ENCODE assay signal across 8 cellular contexts in the genomic region with DNA sequence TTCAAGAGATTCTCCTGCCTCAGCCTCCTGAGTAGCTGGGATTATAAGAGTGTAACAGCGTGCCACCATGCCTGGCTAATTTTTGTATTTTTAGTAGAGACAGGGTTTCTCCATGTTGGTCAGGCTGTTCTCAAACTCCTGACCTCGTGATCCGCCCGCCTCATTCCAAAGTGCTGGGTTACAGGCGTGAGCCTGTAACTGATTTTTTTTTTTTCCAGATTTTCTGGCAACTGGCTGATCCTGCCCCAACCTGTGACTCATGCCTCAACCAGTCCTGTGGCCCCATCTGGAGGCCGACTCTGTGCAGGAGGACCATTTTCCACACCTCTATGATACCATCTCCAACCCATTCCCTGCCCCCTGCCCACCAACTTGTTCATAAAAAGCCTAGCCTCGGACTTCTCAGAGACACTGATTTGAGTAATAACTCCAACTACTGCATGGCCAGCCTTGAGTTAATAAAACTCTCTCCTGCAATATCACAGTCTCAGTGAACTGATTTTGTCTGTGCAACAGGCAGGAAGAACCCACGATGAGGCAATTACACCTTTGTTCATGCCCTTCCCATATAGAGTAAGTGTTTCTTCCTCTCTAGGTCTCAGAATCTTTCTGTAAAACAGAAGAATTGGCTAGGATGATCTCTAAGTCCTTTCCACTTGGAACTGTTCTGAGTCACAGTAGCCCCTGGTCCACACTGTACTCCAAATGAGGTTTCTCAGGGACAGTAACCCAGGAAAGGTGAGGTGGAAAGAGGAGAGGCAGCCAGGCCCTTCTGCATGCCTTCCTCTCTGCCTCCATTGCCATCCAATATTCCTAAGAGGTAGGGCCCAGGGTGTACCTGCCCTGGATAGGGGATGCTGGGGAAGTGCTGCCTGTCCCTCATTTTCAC. TPM values are rescaled to one million over a fixed set of nuclear protein-coding genes. Genes with fewer than 3 reads are reported as not detected.
DNase-seq lines count a peak whose midpoint lies in the region; ATAC-seq, FAIRE-seq and TF ChIP-seq lines count a peak whose summit lies in the region.

No MANE protein-coding gene starts in this region.

- no peaks in the 10 kb centered on the region for H3K27me3 ChIP-seq in MG63
- H3K27me3 ChIP-seq in H1 (replicated peaks in 1 of 4; ENCODE audit: control insufficient read depth in 3 of 4, extremely low read depth in 1 of 4, insufficient read depth in 3 of 4, low read length in 3 of 4): no peaks in the 10 kb centered on the region
- no peaks in the 10 kb centered on the region for H3K27me3 ChIP-seq in mesendoderm (ENCODE audit: insufficient read depth, low read length, poor library complexity)

- no peak overlapping the region for H4K91ac ChIP-seq in H1 (replicated peaks; ENCODE audit: insufficient read length, low read length)

- H3K9ac ChIP-seq in H1 (replicated peaks in 1 of 4; ENCODE audit: extremely low read depth in 1 of 4, low read depth in 3 of 4, low read length in 3 of 4) (no peak overlapping the region), mesendoderm (ENCODE audit: low read length) (no peak overlapping the region)

- H3K56ac ChIP-seq in H1 (replicated peaks; ENCODE audit: insufficient read length, low read depth, low read length): no peak overlapping the region
- H3K56ac ChIP-seq in mesendoderm (ENCODE audit: low read length): no peak overlapping the region

- no peak for TF ChIP-seq POLR2A in H1 (IDR thresholded peaks at IDR 0.05; ENCODE audit: control extremely low read depth in 1 of 2, low read depth in 2 of 2, low read length in 2 of 2)
- TF ChIP-seq POLR2A in GM12892 (IDR thresholded peaks at IDR 0.05; ENCODE audit: low read depth, low read length): no peak

- CTCF ChIA-PET in H1 (lab: Charles Lee; ENCODE audit: partially characterized antibody): interaction anchor here (0.6 to 1.4 kb wide), 10 partner anchors 8 to 647 kb away, joined by 3 to 7 read pairs (median 4); partner anchors contain the start of gene NDRG4

- POLR2A ChIA-PET in H1 (lab: Charles Lee; ENCODE audit: partially characterized antibody): interaction anchor here (0.6 to 1.0 kb wide), 2 partner anchors 10 to 246 kb away, joined by 3 to 4 read pairs; no protein-coding TSS in a partner anchor

- no peak overlapping the region for H3K14ac ChIP-seq in H1 (ENCODE audit: insufficient read length)

- H3K4me2 ChIP-seq in H1 (ENCODE audit: insufficient read depth in 1 of 2, low read depth in 2 of 2, low read length in 2 of 2) (no peak overlapping the region), mesendoderm (ENCODE audit: low read length) (no peak overlapping the region)

- no peak overlapping the region for H3K4me3 ChIP-seq in MG63
- H3K4me3 ChIP-seq in H1 (ENCODE audit: extremely low read depth in 1 of 4, insufficient read depth in 2 of 4, low read depth in 3 of 4, low read length in 4 of 4): no peak overlapping the region
- H3K4me3 ChIP-seq in mesendoderm (ENCODE audit: low read length): no peak overlapping the region

- H3K23ac ChIP-seq in H1 (ENCODE audit: insufficient read length): no peak overlapping the region
- H3K23ac ChIP-seq in mesendoderm (ENCODE audit: low read length): no peak overlapping the region

- H3K36me3 ChIP-seq in MG63: no peaks in the 10 kb centered on the region
- no peaks in the 10 kb centered on the region for H3K36me3 ChIP-seq in H1 (ENCODE audit: control insufficient read depth in 2 of 4, insufficient read depth in 4 of 4, low read length in 3 of 4)
- no peaks in the 10 kb centered on the region for H3K36me3 ChIP-seq in mesendoderm (ENCODE audit: control insufficient read depth, insufficient read depth, low read length)

- H3K27ac ChIP-seq in H1 (ENCODE audit: low read depth, low read length) (no peak overlapping the region), mesendoderm (ENCODE audit: low read depth, low read length) (no peak overlapping the region), caudate nucleus (ENCODE audit: low read depth, low read length) (no peak overlapping the region)

- H2AFZ ChIP-seq in H1 (ENCODE audit: low read length): no peak overlapping the region

- H2BK12ac ChIP-seq in H1 (ENCODE audit: low read depth, low read length): 0 out of 2 replicates have a peak overlapping the region, but pooled peaks have one; percentile 39

- H2BK120ac ChIP-seq in H1 (replicated peaks; ENCODE audit: low read depth, low read length): no peak overlapping the region
- no peak overlapping the region for H2BK120ac ChIP-seq in mesendoderm (ENCODE audit: low read depth, low read length)

- no peaks in the 10 kb centered on the region for H4K20me1 ChIP-seq in H1 (replicated peaks in 1 of 2; ENCODE audit: control insufficient read depth in 1 of 2, insufficient read depth in 2 of 2, low read length in 2 of 2)

- ATAC-seq in HG03175 (IDR thresholded peaks at IDR 0.05; ENCODE audit: unreplicated experiment) (no peak), GM21526 (IDR thresholded peaks at IDR 0.05; ENCODE audit: low FRiP score, unreplicated experiment) (no peak)

- 77% methylated on average over 8 of the region's 8 CpGs; no CpG with 5 or more reads in 1 of the 2 experiments for WGBS in H1 (ENCODE audit: extremely low coverage in 1 of 2, insufficient coverage in 1 of 2, insufficient read length in 1 of 2, insufficient replicate concordance in 2 of 2, low coverage in 1 of 2, low lambda C conversion rate in 2 of 2, missing lambda C conversion rate in 1 of 2), 2 experiments
- WGBS in mesendoderm (ENCODE audit: extremely low coverage, insufficient coverage, low lambda C conversion rate): no CpG with 5 or more reads among the region's 8 CpGs

- no peak overlapping the region for H2AK5ac ChIP-seq in H1 (ENCODE audit: low read depth, low read length)
- no peak overlapping the region for H2AK5ac ChIP-seq in mesendoderm (ENCODE audit: low read length)

- FAIRE-seq in D721Med (lab: Jason Lieb, UNC) (no peak), H1 (lab: Jason Lieb, UNC) (no peak), GM12892 (lab: Jason Lieb, UNC) (no peak)

- H3K23me2 ChIP-seq in H1 (ENCODE audit: low read depth, low read length): no peaks in the 10 kb centered on the region

- H3K4ac ChIP-seq in H1 (replicated peaks; ENCODE audit: insufficient read length, low read depth, low read length) (no peak overlapping the region), mesendoderm (ENCODE audit: low read depth, low read length) (no peak overlapping the region)

- TF ChIP-seq CTCF in D721Med (IDR thresholded peaks at IDR 0.05; ENCODE audit: insufficient read depth, missing control alignments) (peak; percentile 31), H1 (IDR thresholded peaks at IDR 0.05; ENCODE audit: control extremely low read depth in 1 of 3, insufficient read depth in 1 of 3, low read depth in 1 of 3, low read length in 3 of 3) (peak; percentile 44 to 57 (median 49))

- H3K18ac ChIP-seq in H1 (ENCODE audit: extremely low read depth, low read length): no peak overlapping the region
- no peak overlapping the region for H3K18ac ChIP-seq in mesendoderm (ENCODE audit: low read length)

- H3K79me2 ChIP-seq in H1 (ENCODE audit: control insufficient read depth in 1 of 2, insufficient read depth in 2 of 2, low read length in 2 of 2) (no peaks in the 10 kb centered on the region), mesendoderm (ENCODE audit: control insufficient read depth, insufficient read depth, low read length) (no peaks in the 10 kb centered on the region)

- TF ChIP-seq RAD21 in H1 (IDR thresholded peaks at IDR 0.05 in 1 of 2, conservative IDR thresholded peaks at IDR 0.05 in 1 of 2; ENCODE audit: low read depth in 2 of 2, low read length in 2 of 2): peak; percentile 70 to 75

- TF ChIP-seq EP300 in H1 (IDR thresholded peaks at IDR 0.05; ENCODE audit: borderline replicate concordance in 1 of 2, low read depth in 2 of 2, low read length in 2 of 2): no peak

- no peak overlapping the region for H2BK20ac ChIP-seq in H1 (ENCODE audit: low read length)

- no peak overlapping the region for H4K5ac ChIP-seq in H1 (ENCODE audit: insufficient read length, low read depth, low read length)
- H4K5ac ChIP-seq in mesendoderm (ENCODE audit: low read length): no peak overlapping the region

- H3K4me1 ChIP-seq in H1 (replicated peaks in 1 of 4; ENCODE audit: control insufficient read depth in 3 of 4, insufficient read depth in 4 of 4, low read length in 3 of 4) (no peaks in the 10 kb centered on the region), mesendoderm (ENCODE audit: control insufficient read depth, low read depth, low read length) (no peaks in the 10 kb centered on the region)

- no peak overlapping the region for H4K8ac ChIP-seq in H1 (ENCODE audit: extremely low read depth, insufficient read depth, low read length)
- no peak overlapping the region for H4K8ac ChIP-seq in mesendoderm (ENCODE audit: low read depth, low read length)

- no peak overlapping the region for H2BK15ac ChIP-seq in H1 (ENCODE audit: low read length)
- H2BK15ac ChIP-seq in mesendoderm (replicated peaks; ENCODE audit: low read depth): no peak overlapping the region

- DNase-seq in D721Med (ENCODE audit: insufficient read length, low spot score) (no peak), MG63 (peak; percentile 95), H1 (ENCODE audit: low read depth in 1 of 2, low spot score in 2 of 2) (peak in 1 of 2 experiments; percentile 19), mesendoderm (peak; percentile 84), GM12892 (ENCODE audit: insufficient read length) (no peak), caudate nucleus (lab: John Stamatoyannopoulos, UW) (no peak)

- no peaks in the 10 kb centered on the region for H3K9me3 ChIP-seq in MG63
- no peaks in the 10 kb centered on the region for H3K9me3 ChIP-seq in H1 (ENCODE audit: insufficient read depth in 2 of 2, low read depth in 1 of 2, low read length in 1 of 2)

- H3K79me1 ChIP-seq in H1 (ENCODE audit: low read depth, low read length) (no peaks in the 10 kb centered on the region), mesendoderm (ENCODE audit: low read length) (no peaks in the 10 kb centered on the region)

- H2BK5ac ChIP-seq in H1 (ENCODE audit: low read depth, low read length) (no peak overlapping the region), mesendoderm (ENCODE audit: low read length) (no peak overlapping the region)

RNA-seq across cellular contexts. Expression of gene CNOT1, which starts 8.8 kb away (rescaled TPM):
- 232 and 296 TPM in 2 replicates for total RNA-seq in MG63 (2014; rRNA removed; shearing (Covaris generic); ENCODE audit: low replicate concordance)
- total RNA-seq in H1 (2021; fragmentation: NEBNext Ultra II Directional; extraction: Animal tissue kit (Norgen Biotek cat#: 25700)): 306 and 309 TPM in 2 replicates
- polyA plus RNA-seq in H1 (2011; rRNA removed): 198 and 319 TPM in 2 replicates
- 228 TPM for polyA plus RNA-seq in H1 (2011; cell fraction: cytosol; rRNA removed)
- polyA plus RNA-seq in H1 (2011; cell fraction: nucleus; rRNA removed): 262 TPM
- 221 to 295 TPM (median 283 TPM) in 4 replicates for polyA plus RNA-seq in H1 (2012, experiment 1 of 2)
- 11.7 TPM for polyA plus RNA-seq in H1 (2012, experiment 2 of 2)
- 92.1 TPM for polyA plus RNA-seq in H1 (2013, experiment 1 of 2)
- polyA plus RNA-seq in H1 (2013, experiment 2 of 2): 88.4 TPM
- polyA minus RNA-seq in H1 (2011; rRNA and poly(A)+ RNA removed): 1,134 and 1,705 TPM in 2 replicates
- polyA minus RNA-seq in H1 (2011; cell fraction: cytosol; rRNA and poly(A)+ RNA removed): 439 TPM
- polyA minus RNA-seq in H1 (2011; cell fraction: nucleus; rRNA and poly(A)+ RNA removed): 471 TPM
- polyA plus RNA-seq in mesendoderm (2013, experiment 1 of 2): 147 TPM
- 148 TPM for polyA plus RNA-seq in mesendoderm (2013, experiment 2 of 2)
- polyA plus RNA-seq in GM12892 (2012; ENCODE audit: missing spikeins): 124 TPM

RNA-seq across cellular contexts. Expression of gene SLC38A7, which starts 46.2 kb away (rescaled TPM):
- 4.4 and 13.1 TPM in 2 replicates for total RNA-seq in MG63 (2014; rRNA removed; shearing (Covaris generic); ENCODE audit: low replicate concordance)
- 26.7 and 29.6 TPM in 2 replicates for total RNA-seq in H1 (2021; fragmentation: NEBNext Ultra II Directional; extraction: Animal tissue kit (Norgen Biotek cat#: 25700))
- polyA plus RNA-seq in H1 (2011; rRNA removed): 25.4 and 28.0 TPM in 2 replicates
- 17.5 TPM for polyA plus RNA-seq in H1 (2011; cell fraction: cytosol; rRNA removed)
- polyA plus RNA-seq in H1 (2011; cell fraction: nucleus; rRNA removed): 30.4 TPM
- 24.0 to 27.8 TPM (median 27.0 TPM) in 4 replicates for polyA plus RNA-seq in H1 (2012, experiment 1 of 2)
- polyA plus RNA-seq in H1 (2012, experiment 2 of 2): 24.8 TPM
- polyA plus RNA-seq in H1 (2013, experiment 1 of 2): 26.2 TPM
- 27.8 TPM for polyA plus RNA-seq in H1 (2013, experiment 2 of 2)
- polyA minus RNA-seq in H1 (2011; rRNA and poly(A)+ RNA removed): 39.4 and 49.0 TPM in 2 replicates
- 21.8 TPM for polyA minus RNA-seq in H1 (2011; cell fraction: cytosol; rRNA and poly(A)+ RNA removed)
- 37.0 TPM for polyA minus RNA-seq in H1 (2011; cell fraction: nucleus; rRNA and poly(A)+ RNA removed)
- polyA plus RNA-seq in mesendoderm (2013, experiment 1 of 2): 14.0 TPM
- polyA plus RNA-seq in mesendoderm (2013, experiment 2 of 2): 14.7 TPM
- 3.3 TPM for polyA plus RNA-seq in GM12892 (2012; ENCODE audit: missing spikeins)

Comparison
In these comparisons a context has a peak if more than half of its experiments do, and no peak if none do; other contexts are left out.
1. DNase-seq: peak in MG63 (single experiment) and mesendoderm (single experiment); none in D721Med (single experiment), GM12892 (single experiment) and caudate nucleus (0 of 61).